21 cellular contexts compared by ENCODE assay signal in the genomic region with DNA sequence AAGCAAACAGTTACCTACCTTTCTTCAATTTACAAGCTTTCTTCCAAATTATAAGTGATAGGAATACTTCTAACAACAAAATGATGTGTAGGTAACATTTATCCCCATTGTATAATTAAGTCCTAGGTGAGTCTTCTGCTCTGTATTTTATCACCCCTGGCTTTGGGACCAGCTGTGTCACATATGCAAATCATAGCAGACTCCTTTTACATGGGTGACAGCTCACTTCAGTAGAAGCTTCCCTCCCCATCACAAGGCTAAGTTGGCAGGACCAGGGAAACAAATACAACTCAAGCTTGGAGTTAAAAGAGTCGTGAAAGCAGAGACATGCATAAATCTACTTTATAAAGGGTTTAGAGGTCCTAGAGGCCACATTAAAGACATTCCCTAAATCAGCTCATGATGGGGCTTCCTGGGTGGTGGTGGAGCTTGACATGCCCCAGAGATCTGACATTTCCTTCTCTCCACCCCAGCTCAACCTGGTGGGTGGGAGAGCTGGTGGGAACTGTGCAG.
A peak's percentile ranks its signal among the peaks of the same experiment; 100 is the strongest.
DNase-seq lines count a peak whose midpoint lies in the region; ATAC-seq, FAIRE-seq and TF ChIP-seq lines count a peak whose summit lies in the region.
"Had no signal": no experiment of that assay in that cellular context is flagged by ENCODE, and none has a peak within 500 bp of the region (broad histone marks: within the 10 kb centered on the region; RNA-seq: fewer than 3 reads in every experiment).

No MANE protein-coding gene starts in this region.

- H3F3A ChIP-seq in PC-3 (ENCODE audit: low read length, unreplicated experiment) = no peaks in the 10 kb centered on the region

- H4K20me1 ChIP-seq in BLaER1 treated with 17β-estradiol and CSF1 and Interleukin-3, amounts not matched to agents 10 nM and 100 nM = no peaks in the 10 kb centered on the region
- H4K20me1 ChIP-seq in OCI-LY7 (ENCODE audit: insufficient read depth, low read length) (no peaks in the 10 kb centered on the region), PC-3 (ENCODE audit: low read length) (no peaks in the 10 kb centered on the region)

- CTCF ChIA-PET in OCI-LY7 (lab: Charles Lee; ENCODE audit: unreplicated experiment) (no interaction called here), PC-3 (lab: Charles Lee) (no interaction called here)

- intact Hi-C loops in OCI-LY7 (cut with micrococcal nuclease; ENCODE audit: unreplicated experiment) = no loop called here
- intact Hi-C loops in PC-3 (cut with micrococcal nuclease) = no loop called here

- FAIRE-seq in GM12891 (lab: Jason Lieb, UNC) = no peak
- FAIRE-seq: H54, HepG2 had no signal

- H2AFZ ChIP-seq in OCI-LY7 (ENCODE audit: low read length) (peak overlapping the region; percentile 26; the same call in 1 of the 2 replicates), PC-3 (ENCODE audit: low read length) (no peak overlapping the region)

- H3K36me3 ChIP-seq in BLaER1 treated with 17β-estradiol and CSF1 and Interleukin-3, amounts not matched to agents 10 nM and 100 nM = no peaks in the 10 kb centered on the region
- no peaks in the 10 kb centered on the region for H3K36me3 ChIP-seq in OCI-LY7 (ENCODE audit: insufficient read depth, low read length)
- H3K36me3 ChIP-seq in BE2C = no peaks in the 10 kb centered on the region
- no peaks in the 10 kb centered on the region for H3K36me3 ChIP-seq in PC-3 (ENCODE audit: low read depth, low read length)
- H3K36me3 ChIP-seq: SJSA1 had no signal

- peaks cover 6 to 37% (median 15%) of the 10 kb centered on the region in 11 experiments for H3K9me3 ChIP-seq in BLaER1 treated with 17β-estradiol and CSF1 and Interleukin-3, amounts not matched to agents 10 nM and 100 nM (replicated peaks in 1 of 11)
- peaks cover under 1% of the 10 kb centered on the region; the same call in 1 of the 2 replicates for H3K9me3 ChIP-seq in OCI-LY7 (ENCODE audit: low read length)
- no peaks in the 10 kb centered on the region; the same call in 1 of the 2 replicates for H3K9me3 ChIP-seq in BE2C
- H3K9me3 ChIP-seq in PC-3 (ENCODE audit: low read length) = no peaks in the 10 kb centered on the region
- H3K9me3 ChIP-seq: SJSA1 had no signal

- no peak for TF ChIP-seq POLR2A in GM12891 (IDR thresholded peaks at IDR 0.05; ENCODE audit: low read depth, low read length)

- H3K9me2 ChIP-seq in OCI-LY7 (ENCODE audit: insufficient read depth, low read length) (no peaks in the 10 kb centered on the region), PC-3 (replicated peaks; ENCODE audit: low read length) (no peaks in the 10 kb centered on the region)

- POLR2A ChIA-PET in OCI-LY7 (lab: Charles Lee) (interaction anchor here (0.7 to 1.0 kb wide), 2 partner anchors 19 to 140 kb away, joined by 3 to 4 read pairs; no protein-coding TSS in a partner anchor), PC-3 (lab: Charles Lee; ENCODE audit: unreplicated experiment) (interaction anchor here (0.5 kb wide), 1 partner anchor 70 kb away, joined by 3 read pairs; no protein-coding TSS in a partner anchor)

- TF ChIP-seq CTCF in OCI-LY7 (conservative IDR thresholded peaks at IDR 0.05; ENCODE audit: low read length) (no peak), BE2C (IDR thresholded peaks at IDR 0.05; ENCODE audit: low read depth, low read length) (no peak), PC-3 (conservative IDR thresholded peaks at IDR 0.05; ENCODE audit: low read depth, low read length) (no peak)

- DNase-seq in GM12891 (ENCODE audit: insufficient read length, low spot score) = no peak
- DNase-seq in OCI-LY7 (ENCODE audit: low spot score) = peak; percentile 47
- DNase-seq in germinal center (ENCODE audit: low spot score) = peak; percentile 59
- DNase-seq in DMS79 treated with DMSO at 0.1 percent for 48 hours (lab: John Stamatoyannopoulos, UW) = no peak
- DNase-seq in BE2C = no peak
- DNase-seq in PC-3 = no peak
- no peak for DNase-seq in pons (ENCODE audit: low spot score)
- DNase-seq: ACHN; AML-193; Calu3; CD4-positive, alpha-beta memory T cell; NCI-H1417 treated with DMSO at 0.1 percent for 48 hours; NCI-H187 treated with DMSO at 0.1 percent for 48 hours; NCI-H2227 treated with DMSO at 0.1 percent for 48 hours; NCI-H524 had no signal

- H3K27me3 ChIP-seq in BLaER1 treated with 17β-estradiol and CSF1 and Interleukin-3, amounts not matched to agents 10 nM and 100 nM = no peaks in the 10 kb centered on the region
- H3K27me3 ChIP-seq in BE2C (no peaks in the 10 kb centered on the region), PC-3 (ENCODE audit: low read length) (no peaks in the 10 kb centered on the region)
- H3K27me3 ChIP-seq: SJSA1 had no signal

- H3K79me2 ChIP-seq in OCI-LY7 (ENCODE audit: insufficient read depth, low read depth, low read length) (no peaks in the 10 kb centered on the region), PC-3 (ENCODE audit: low read length) (no peaks in the 10 kb centered on the region)

- no peak overlapping the region for H3K27ac ChIP-seq in BLaER1 treated with 17β-estradiol and CSF1 and Interleukin-3, amounts not matched to agents 10 nM and 100 nM
- H3K27ac ChIP-seq in OCI-LY7 (ENCODE audit: low read depth, low read length, poor library complexity, severe bottlenecking) = no peak overlapping the region
- no peak overlapping the region for H3K27ac ChIP-seq in PC-3 (ENCODE audit: low read length)
- H3K27ac ChIP-seq: KMS-11, SJSA1 had no signal

- H3K9ac ChIP-seq in BLaER1 treated with 17β-estradiol and CSF1 and Interleukin-3, amounts not matched to agents 10 nM and 100 nM = no peak overlapping the region
- no peak overlapping the region for H3K9ac ChIP-seq in PC-3 (ENCODE audit: low read length)
- H3K9ac ChIP-seq: KMS-11 had no signal

- no TSS peak for BruUV-seq in OCI-LY7 (replicated peaks; lab: Mats Ljungman, UMichigan)
- BruUV-seq in PC-3 (replicated peaks; lab: Mats Ljungman, UMichigan) = no TSS peak

- ATAC-seq in PC-3 = no peak
- ATAC-seq: HepG2, Panc1 had no signal

- no peak overlapping the region for H3K4me3 ChIP-seq in BLaER1 treated with 17β-estradiol and CSF1 and Interleukin-3, amounts not matched to agents 10 nM and 100 nM
- H3K4me3 ChIP-seq in OCI-LY7 (ENCODE audit: low read depth, low read length, poor library complexity, severe bottlenecking) (peak overlapping the region; percentile 3), BE2C (ENCODE audit: low read depth, low read length) (no peak overlapping the region), PC-3 (ENCODE audit: low read length) (no peak overlapping the region)
- H3K4me3 ChIP-seq: SJSA1 had no signal

- peak overlapping the region in 8 of 11 experiments; percentile 24 to 70 (median 53); a peak in 15 of 22 replicates for H3K4me2 ChIP-seq in BLaER1 treated with 17β-estradiol and CSF1 and Interleukin-3, amounts not matched to agents 10 nM and 100 nM
- peak overlapping the region; percentile 33 for H3K4me2 ChIP-seq in OCI-LY7 (ENCODE audit: low read length)
- no peak overlapping the region for H3K4me2 ChIP-seq in PC-3 (ENCODE audit: low read length)
- H3K4me2 ChIP-seq: KMS-11 had no signal

- H3K4me1 ChIP-seq in BLaER1 treated with 17β-estradiol and CSF1 and Interleukin-3, amounts not matched to agents 10 nM and 100 nM = peaks cover 18 to 34% (median 27%) of the 10 kb centered on the region in 10 experiments
- peaks cover 34% of the 10 kb centered on the region for H3K4me1 ChIP-seq in OCI-LY7 (ENCODE audit: insufficient read depth, low read length, poor library complexity, severe bottlenecking)
- no peaks in the 10 kb centered on the region for H3K4me1 ChIP-seq in BE2C
- H3K4me1 ChIP-seq in PC-3 (ENCODE audit: insufficient read depth, low read length) = no peaks in the 10 kb centered on the region
- H3K4me1 ChIP-seq: SJSA1 had no signal

TF ChIP-seq in GM12891, 5 proteins besides CTCF, POLR2A, EP300 and RAD21:
- TF ChIP-seq POLR2AphosphoS5 (IDR thresholded peaks at IDR 0.05; ENCODE audit: low read depth, low read length) (no peak), TAF1 (IDR thresholded peaks at IDR 0.05; ENCODE audit: low read depth, low read length) (no peak), POU2F2 (IDR thresholded peaks at IDR 0.05; ENCODE audit: low read depth, low read length) (0 out of 2 replicates have a peak, but pooled peaks have one; percentile 25), SPI1 (IDR thresholded peaks at IDR 0.05; ENCODE audit: low read depth, low read length) (no peak), PAX5 (IDR thresholded peaks at IDR 0.05; ENCODE audit: insufficient read depth, low read length, severe bottlenecking) (no peak)

Comparison
In these comparisons a context has a peak if more than half of its experiments do, and no peak if none do; other contexts are left out.
1. DNase-seq: peak in OCI-LY7 (single experiment) and germinal center (single experiment); none in GM12891 (single experiment), DMS79 treated with DMSO at 0.1 percent for 48 hours (single experiment), BE2C (single experiment), PC-3 (single experiment) and pons (single experiment).